Comparison of ENCODE assay signal across 10 cellular contexts in the genomic region with DNA sequence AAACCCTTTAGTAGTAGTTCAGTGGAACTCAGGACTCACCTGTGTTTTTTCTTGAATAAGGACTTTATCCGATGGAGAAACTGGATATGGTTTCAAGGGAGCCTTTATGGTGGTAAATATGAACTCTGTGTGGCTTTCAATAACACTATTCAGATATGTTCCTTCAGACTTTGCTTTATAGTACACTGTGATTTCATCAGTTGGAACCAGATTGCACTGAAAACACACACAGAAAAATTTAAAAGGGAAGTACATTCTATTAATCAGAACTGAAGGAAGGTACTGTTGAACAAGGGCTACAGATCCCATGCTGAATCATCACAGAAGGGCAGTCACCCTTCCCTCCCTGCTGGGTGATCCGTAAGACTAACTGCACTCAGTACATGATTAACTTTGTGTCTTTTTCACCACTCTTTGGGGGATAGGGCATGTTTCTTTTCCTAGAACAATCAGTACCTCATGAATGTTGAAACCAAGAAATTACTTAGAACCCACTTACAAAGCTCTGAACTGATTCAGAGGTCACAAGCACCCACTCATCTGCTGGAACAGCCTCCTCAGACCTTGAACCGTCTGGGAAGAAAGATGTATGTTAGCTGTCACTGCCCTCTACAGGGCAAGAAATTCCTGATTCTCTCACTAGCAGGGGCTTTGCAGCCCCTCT. TPM values are rescaled to one million over a fixed set of nuclear protein-coding genes. Genes with fewer than 3 reads are reported as not detected.
DNase-seq lines count a peak whose midpoint lies in the region; TF ChIP-seq lines count a peak whose summit lies in the region.
"Had no signal": no experiment of that assay in that cellular context is flagged by ENCODE, and none has a peak within 500 bp of the region (broad histone marks: within the 10 kb centered on the region; RNA-seq: fewer than 3 reads in every experiment).

No MANE protein-coding gene starts in this region.

- no peaks in the 10 kb centered on the region for H3K9me3 ChIP-seq in endodermal cell (ENCODE audit: control insufficient read depth, low read length)
- H3K9me3 ChIP-seq in neural progenitor cell (ENCODE audit: low read depth): no peaks in the 10 kb centered on the region
- no peaks in the 10 kb centered on the region for H3K9me3 ChIP-seq in esophagus squamous epithelium

- DNase-seq in D341Med (ENCODE audit: low spot score): peak; percentile 36
- peak; percentile 20 for DNase-seq in M059J (ENCODE audit: low read depth)
- peak; percentile 69 for DNase-seq in endodermal cell
- peak; percentile 43 for DNase-seq in neural progenitor cell (ENCODE audit: low spot score)
- no peak for DNase-seq in mesenteric fat pad (ENCODE audit: low spot score)
- no peak for DNase-seq in esophagus squamous epithelium (lab: John Stamatoyannopoulos, UW)
- DNase-seq in T-helper 9 cell: no peak
- DNase-seq in NCI-H1048 (lab: John Stamatoyannopoulos, UW): no peak
- DNase-seq: activated naive CD4-positive, alpha-beta T cell treated with anti-CD3 and anti-CD28 coated beads for 36 hours had no signal

- no peaks in the 10 kb centered on the region for H3K4me1 ChIP-seq in endodermal cell (ENCODE audit: control insufficient read depth, insufficient read depth, low read length)
- H3K4me1 ChIP-seq in neural progenitor cell: no peaks in the 10 kb centered on the region
- H3K4me1 ChIP-seq in esophagus squamous epithelium: no peaks in the 10 kb centered on the region

- H3K27me3 ChIP-seq in endodermal cell (ENCODE audit: control insufficient read depth, insufficient read depth, low read length, poor library complexity, severe bottlenecking) (no peaks in the 10 kb centered on the region), neural progenitor cell (no peaks in the 10 kb centered on the region), esophagus squamous epithelium (no peaks in the 10 kb centered on the region)

- no peak overlapping the region for H2AFZ ChIP-seq in neural progenitor cell (replicated peaks)

- no peaks in the 10 kb centered on the region for H3K79me2 ChIP-seq in neural progenitor cell (ENCODE audit: low read depth)

- H3K27me3 Mint-ChIP-seq in endodermal cell (ENCODE audit: insufficient read depth) (no peaks in the 10 kb centered on the region), neural progenitor cell (ENCODE audit: insufficient read depth, low read depth) (no peaks in the 10 kb centered on the region)

- H3K4me1 Mint-ChIP-seq in endodermal cell (no peaks in the 10 kb centered on the region), neural progenitor cell (no peaks in the 10 kb centered on the region)

- no peak overlapping the region for H3K9ac ChIP-seq in endodermal cell (ENCODE audit: extremely low read depth, low read length, poor library complexity, severe bottlenecking)
- no peak overlapping the region for H3K9ac ChIP-seq in neural progenitor cell

- H3K4me3 ChIP-seq in endodermal cell (ENCODE audit: low read length) (no peak overlapping the region), neural progenitor cell (no peak overlapping the region), esophagus squamous epithelium (no peak overlapping the region)

- no peak overlapping the region for H3K4me2 ChIP-seq in neural progenitor cell

- peaks cover 7% of the 10 kb centered on the region for H3F3A ChIP-seq in neural progenitor cell (ENCODE audit: low read depth)

- intact Hi-C loops in esophagus squamous epithelium (cut with DNase I): loop anchor here (5.0 kb wide), 1 partner anchor 100 kb away; no protein-coding TSS in a partner anchor

- H3K36me3 ChIP-seq in endodermal cell (ENCODE audit: control insufficient read depth, insufficient read depth, low read length) (peaks cover 97% of the 10 kb centered on the region), neural progenitor cell (peaks cover 11% of the 10 kb centered on the region), esophagus squamous epithelium (peaks cover 0 to 100% (median 70%) of the 10 kb centered on the region in 3 donors)

- H3K4me3 Mint-ChIP-seq in endodermal cell (no peak overlapping the region), neural progenitor cell (no peak overlapping the region)
- H3K4me3 Mint-ChIP-seq: activated naive CD4-positive, alpha-beta T cell treated with anti-CD3 and anti-CD28 coated beads for 36 hours had no signal

- TF ChIP-seq CTCF in endodermal cell (conservative IDR thresholded peaks at IDR 0.05) (peak; percentile 83), neural progenitor cell (IDR thresholded peaks at IDR 0.05) (peak; percentile 60), esophagus squamous epithelium (IDR thresholded peaks at IDR 0.05) (peak in 2 of 6 experiments; percentile 16 to 38)

- H3K9me3 Mint-ChIP-seq in endodermal cell (no peaks in the 10 kb centered on the region), neural progenitor cell (no peaks in the 10 kb centered on the region)
- H3K9me3 Mint-ChIP-seq: activated naive CD4-positive, alpha-beta T cell treated with anti-CD3 and anti-CD28 coated beads for 36 hours had no signal

- TF ChIP-seq POLR2A in esophagus squamous epithelium (IDR thresholded peaks at IDR 0.05): no peak

- 80 to 93% methylated on average over 2 to 3 of the region's 3 CpGs for WGBS in endodermal cell (ENCODE audit: insufficient coverage in 1 of 2, insufficient read length in 1 of 2), 2 experiments
- WGBS in esophagus squamous epithelium, 2 donors: 62 to 71% methylated on average over 3 of the region's 3 CpGs

- H3K27ac ChIP-seq in endodermal cell (ENCODE audit: low read depth, low read length): no peak overlapping the region
- no peak overlapping the region for H3K27ac ChIP-seq in neural progenitor cell
- H3K27ac ChIP-seq in esophagus squamous epithelium: peak overlapping the region in 1 of 4 donors; percentile 4
- H3K27ac ChIP-seq: HL-60 had no signal

- H3K27ac Mint-ChIP-seq in endodermal cell (peak overlapping the region; percentile 61), neural progenitor cell (no peak overlapping the region)

- peaks cover 92% of the 10 kb centered on the region for H3K36me3 Mint-ChIP-seq in endodermal cell (ENCODE audit: low read depth)
- peaks cover 37% of the 10 kb centered on the region for H3K36me3 Mint-ChIP-seq in neural progenitor cell

- H4K20me1 ChIP-seq in neural progenitor cell (ENCODE audit: low read depth): no peaks in the 10 kb centered on the region

RNA-seq across cellular contexts. Expression of a gene that starts 51.2 kb away (rescaled TPM):
- total RNA-seq in M059J (2014; rRNA removed; shearing (Covaris generic)): 104 and 151 TPM in 2 replicates
- total RNA-seq in endodermal cell: 100 to 1,000 TPM; 170 to 173 TPM
- 134 TPM for polyA plus RNA-seq in endodermal cell (2013, experiment 1 of 2)
- polyA plus RNA-seq in endodermal cell (2013, experiment 2 of 2): 112 TPM
- 180 and 260 TPM in 2 replicates for total RNA-seq in neural progenitor cell (ENCODE audit: low replicate concordance)
- total RNA-seq in mesenteric fat pad: 96.7 TPM
- 100 to 1,000 TPM in 2 of 4 donors, 10 to 100 TPM in 2; 56.8 to 136 (median 91.2) TPM for total RNA-seq in esophagus squamous epithelium

Comparison
In these comparisons a context has a peak if more than half of its experiments do, and no peak if none do; other contexts are left out.
1. DNase-seq: peak in D341Med (single experiment), M059J (single experiment), endodermal cell (single experiment) and neural progenitor cell (single experiment); none in mesenteric fat pad (single experiment), esophagus squamous epithelium (single experiment), T-helper 9 cell (single experiment) and NCI-H1048 (single experiment).